ENCODE assay signal across 8 cellular contexts in genomic region chr9:4792054-4792571, GRCh38. TPM values are rescaled to one million over a fixed set of nuclear protein-coding genes. Genes with fewer than 3 reads are reported as not detected.
DNase-seq lines count a peak whose midpoint lies in the region; ATAC-seq, FAIRE-seq and TF ChIP-seq lines count a peak whose summit lies in the region.

No MANE protein-coding gene starts in this region.

- DNase-seq in CD4-positive, alpha-beta memory T cell: no peak
- DNase-seq in IMR-90: no peak
- DNase-seq in K562 (ENCODE audit: extremely low read depth in 1 of 4, low spot score in 3 of 4): peak in 1 of 4 experiments; percentile 37
- no peak for DNase-seq in lower leg skin (ENCODE audit: low spot score in 2 of 2)
- no peak for DNase-seq in upper lobe of right lung
- no peak for DNase-seq in foreskin melanocyte
- no peak for DNase-seq in NCI-H2081 (lab: John Stamatoyannopoulos, UW)

- H3K79me2 ChIP-seq in K562 (ENCODE audit: control insufficient read depth, insufficient read depth, low read length): peaks cover 44% of the 10 kb centered on the region

- H2AK9ac ChIP-seq in IMR-90 (replicated peaks; ENCODE audit: low read depth, low read length, poor library complexity): peak overlapping the region; percentile 49

- H3K27me3 ChIP-seq in CD4-positive, alpha-beta memory T cell (ENCODE audit: insufficient read depth, low read length): no peaks in the 10 kb centered on the region
- H3K27me3 ChIP-seq in IMR-90 (ENCODE audit: control insufficient read depth, insufficient read depth, low read length): no peaks in the 10 kb centered on the region
- H3K27me3 ChIP-seq in K562 (ENCODE audit: control insufficient read depth in 2 of 2, insufficient read depth in 2 of 2, low read length in 2 of 2): no peaks in the 10 kb centered on the region
- no peaks in the 10 kb centered on the region for H3K27me3 ChIP-seq in upper lobe of right lung

- BruUV-seq in IMR-90 (replicated peaks; lab: Mats Ljungman, UMichigan) (no TSS peak), K562 (replicated peaks; lab: Mats Ljungman, UMichigan) (TSS peak; percentile 75)

- H3K4ac ChIP-seq in IMR-90 (ENCODE audit: low read depth, low read length): no peak overlapping the region

- intact Hi-C loops in CD4-positive, alpha-beta memory T cell (cut with micrococcal nuclease): loop anchor here (1.0 to 5.0 kb wide), 9 partner anchors 30 to 1948 kb away; partner anchors contain the start of genes AK3, CDC37L1, JAK2 and PLGRKT
- intact Hi-C loops in IMR-90 (cut with micrococcal nuclease): loop anchor here (1.0 to 10.0 kb wide), 4 partner anchors 40 to 193 kb away; partner anchors contain the start of gene JAK2
- intact Hi-C loops in K562 (cut with micrococcal nuclease): loop anchor here (10.0 kb wide), 1 partner anchor 133 kb away; no protein-coding TSS in a partner anchor
- intact Hi-C loops in lower leg skin (cut with DNase I; ENCODE audit: low total_unique reads): no loop called here
- intact Hi-C loops in upper lobe of right lung (cut with DNase I): no loop called here

- H4K91ac ChIP-seq in IMR-90 (ENCODE audit: insufficient read depth, low read depth, low read length): no peak overlapping the region

- no peak overlapping the region for H2AK5ac ChIP-seq in IMR-90 (ENCODE audit: low read depth, low read length)

- no peak overlapping the region for H2BK20ac ChIP-seq in IMR-90 (ENCODE audit: low read depth, low read length)

- H3K23ac ChIP-seq in IMR-90 (ENCODE audit: low read depth, low read length): peak overlapping the region; percentile 48

- in situ Hi-C loops in IMR-90 (cut with MboI; ENCODE audit: low sequenced_read_pairs): no loop called here
- in situ Hi-C loops in K562 (cut with MboI): no loop called here

- H4K20me1 ChIP-seq in IMR-90 (ENCODE audit: insufficient read depth, low read length): no peaks in the 10 kb centered on the region
- no peaks in the 10 kb centered on the region for H4K20me1 ChIP-seq in K562 (replicated peaks; ENCODE audit: control insufficient read depth, insufficient read depth, low read length)

- H4K8ac ChIP-seq in IMR-90 (ENCODE audit: low read depth in 2 of 2, low read length in 2 of 2): peak overlapping the region in 1 of 2 experiments; percentile 44; a peak in 1 of 4 replicates

- H3K56ac ChIP-seq in IMR-90 (ENCODE audit: extremely low read depth, insufficient read depth, low read length): no peak overlapping the region

- no peak for TF ChIP-seq EP300 in K562 (IDR thresholded peaks at IDR 0.05; ENCODE audit: low read length)

- WGBS in IMR-90 (ENCODE audit: extremely low coverage in 2 of 2, insufficient read length in 1 of 2), 2 experiments: 8% methylated on average over 4 of the region's 23 CpGs; no CpG with 5 or more reads in 1 of the 2 experiments
- WGBS in K562 (ENCODE audit: insufficient coverage, low coverage, missing lambda C conversion rate): under 1% methylated on average over 19 of the region's 23 CpGs
- 2% methylated on average over 22 to 23 of the region's 23 CpGs for whole genome bisulfite sequencing in lower leg skin, 2 donors

- H3K4me3 Mint-ChIP-seq in CD4-positive, alpha-beta memory T cell: peak overlapping the region; percentile 93 to 97 (median 95)

- no peak overlapping the region for H2BK120ac ChIP-seq in IMR-90 (ENCODE audit: low read depth, low read length)

- H3K4me1 ChIP-seq in CD4-positive, alpha-beta memory T cell (ENCODE audit: insufficient read depth, low read length): peaks cover 17% of the 10 kb centered on the region
- H3K4me1 ChIP-seq in IMR-90 (ENCODE audit: control insufficient read depth, insufficient read depth, low read length) (peaks cover 3% of the 10 kb centered on the region; the same call in 1 of the 2 replicates), K562 (replicated peaks in 1 of 2; ENCODE audit: control insufficient read depth in 2 of 2, insufficient read depth in 2 of 2, low read length in 2 of 2) (peaks cover 9 to 10% of the 10 kb centered on the region in 2 experiments; a peak in 4 of 5 replicates), upper lobe of right lung (peaks cover 23% of the 10 kb centered on the region)

- TF ChIP-seq POLR2A in IMR-90 (IDR thresholded peaks at IDR 0.05; ENCODE audit: low read depth, low read length) (no peak; the same call in 1 of the 2 replicates), K562 (conservative IDR thresholded peaks at IDR 0.05) (no peak), lower leg skin (IDR thresholded peaks at IDR 0.05) (no peak)

- peaks cover 0 to 3% of the 10 kb centered on the region in 2 donors for H3K36me3 Mint-ChIP-seq in CD4-positive, alpha-beta memory T cell

- peaks cover 4% of the 10 kb centered on the region; the same call in 1 of the 2 replicates for H3K9me1 ChIP-seq in IMR-90 (ENCODE audit: insufficient read depth, low read length)
- no peaks in the 10 kb centered on the region for H3K9me1 ChIP-seq in K562 (ENCODE audit: control insufficient read depth, insufficient read depth, low read length)

- peaks cover 10 to 30% of the 10 kb centered on the region in 2 experiments for H3K79me1 ChIP-seq in IMR-90 (ENCODE audit: low read depth in 1 of 2, low read length in 2 of 2)

- peak overlapping the region; percentile 49 for H3K27ac ChIP-seq in CD4-positive, alpha-beta memory T cell (ENCODE audit: low read depth, low read length)
- H3K27ac ChIP-seq in IMR-90 (ENCODE audit: insufficient read depth, low read length) (no peak overlapping the region), K562 (ENCODE audit: extremely low read depth, low read depth, low read length) (peak overlapping the region; percentile 50; the same call in 2 of the 3 replicates), upper lobe of right lung (peak overlapping the region; percentile 55)

- peak; percentile 27 for ATAC-seq in GM21515 (IDR thresholded peaks at IDR 0.05; ENCODE audit: unreplicated experiment)
- peak; percentile 47 for ATAC-seq in IMR-90 (ENCODE audit: low read depth)
- peak; percentile 57 for ATAC-seq in K562
- ATAC-seq in upper lobe of right lung: peak; percentile 11

- peak overlapping the region; percentile 84 to 97 (median 90) for H3K27ac Mint-ChIP-seq in CD4-positive, alpha-beta memory T cell

- H3K4me1 Mint-ChIP-seq in CD4-positive, alpha-beta memory T cell: peaks cover 24 to 45% (median 36%) of the 10 kb centered on the region in 4 donors

- H3K9ac ChIP-seq in IMR-90 (ENCODE audit: low read depth, low read length) (peak overlapping the region; percentile 38), K562 (ENCODE audit: insufficient read depth in 1 of 2, low read depth in 2 of 2, low read length in 2 of 2) (peak overlapping the region; percentile 47 to 87; a peak in 2 of 4 replicates)

- H2BK5ac ChIP-seq in IMR-90 (ENCODE audit: low read depth, low read length, poor library complexity, severe bottlenecking): no peak overlapping the region

- H2BK15ac ChIP-seq in IMR-90 (ENCODE audit: low read depth, low read length): no peak overlapping the region

- no peak for TF ChIP-seq CTCF in IMR-90 (conservative IDR thresholded peaks at IDR 0.05; ENCODE audit: low read depth, low read length)
- no peak for TF ChIP-seq CTCF in K562 (IDR thresholded peaks at IDR 0.05 in 2 of 3, conservative IDR thresholded peaks at IDR 0.05 in 1 of 3; ENCODE audit: insufficient read depth in 2 of 3, low read depth in 1 of 3, low read length in 3 of 3)
- no peak for TF ChIP-seq CTCF in lower leg skin (IDR thresholded peaks at IDR 0.05)
- TF ChIP-seq CTCF in upper lobe of right lung (IDR thresholded peaks at IDR 0.05): no peak

- POLR2A ChIA-PET in CD4-positive, alpha-beta memory T cell (lab: Charles Lee; ENCODE audit: partially characterized antibody): interaction anchor here (0.6 to 4.0 kb wide), 20 partner anchors 9 to 1966 kb away, joined by 3 to 42 read pairs (median 4); partner anchors contain the start of genes AK3, CD274, CDC37L1 and JAK2
- POLR2A ChIA-PET in IMR-90 (lab: Charles Lee; ENCODE audit: unreplicated experiment) (interaction anchor here (0.6 kb wide), 1 partner anchor 828 kb away, joined by 3 read pairs; no protein-coding TSS in a partner anchor), K562 (lab: Yijun Ruan, JAX) (interaction anchor here (0.6 to 2.6 kb wide), 5 partner anchors 28 to 275 kb away, joined by 3 to 14 read pairs (median 3); no protein-coding TSS in a partner anchor)

- H3K4me3 ChIP-seq in CD4-positive, alpha-beta memory T cell (ENCODE audit: low read length in 2 of 2): peak overlapping the region; percentile 26 to 88
- H3K4me3 ChIP-seq in IMR-90 (ENCODE audit: insufficient read depth, low read depth, low read length): peak overlapping the region; percentile 86
- H3K4me3 ChIP-seq in K562: peak overlapping the region; percentile 91
- peak overlapping the region; percentile 18 for H3K4me3 ChIP-seq in lower leg skin (ENCODE audit: low read depth, poor library complexity, severe bottlenecking)
- H3K4me3 ChIP-seq in upper lobe of right lung: peak overlapping the region; percentile 91

- dilution Hi-C loops in IMR-90 (cut with HindIII; ENCODE audit: low sequenced_read_pairs, unreplicated experiment): no loop called here

- H3K14ac ChIP-seq in IMR-90 (replicated peaks; ENCODE audit: low read depth, low read length): peak overlapping the region; percentile 39; the same call in 1 of the 2 replicates

- TF ChIP-seq RAD21 in IMR-90 (IDR thresholded peaks at IDR 0.05; ENCODE audit: low read length) (no peak), K562 (CRISPR knock-in tag; conservative IDR thresholded peaks at IDR 0.05 in 1 of 2, IDR thresholded peaks at IDR 0.05 in 1 of 2) (no peak)

- H3K4me2 ChIP-seq in IMR-90 (ENCODE audit: low read depth, low read length) (peak overlapping the region; percentile 93), K562 (ENCODE audit: insufficient read depth, low read length) (peak overlapping the region; percentile 98)

- peak overlapping the region; percentile 97 for H2AFZ ChIP-seq in IMR-90 (replicated peaks; ENCODE audit: low read length, poor library complexity)
- peak overlapping the region; percentile 96 for H2AFZ ChIP-seq in K562 (ENCODE audit: low read depth, low read length)

- H4K5ac ChIP-seq in IMR-90 (ENCODE audit: low read depth, low read length): no peak overlapping the region

- no peaks in the 10 kb centered on the region for H3K36me3 ChIP-seq in CD4-positive, alpha-beta memory T cell (ENCODE audit: insufficient read depth, low read length)
- H3K36me3 ChIP-seq in IMR-90 (ENCODE audit: control insufficient read depth, insufficient read depth, low read length): no peaks in the 10 kb centered on the region
- peaks cover 15% of the 10 kb centered on the region for H3K36me3 ChIP-seq in K562 (ENCODE audit: control insufficient read depth, insufficient read depth, low read length)
- no peaks in the 10 kb centered on the region for H3K36me3 ChIP-seq in upper lobe of right lung

- peak; percentile 23 for FAIRE-seq in K562 (lab: Jason Lieb, UNC)

- peaks cover 0 to 4% of the 10 kb centered on the region in 2 donors for H3K27me3 Mint-ChIP-seq in CD4-positive, alpha-beta memory T cell

- CTCF ChIA-PET in CD4-positive, alpha-beta memory T cell (lab: Charles Lee; ENCODE audit: partially characterized antibody): interaction anchor here (1.0 to 9.8 kb wide), 8 partner anchors 10 to 195 kb away, joined by 3 to 82 read pairs (median 4); no protein-coding TSS in a partner anchor
- CTCF ChIA-PET in IMR-90 (lab: Yijun Ruan, JAX): interaction anchor here (1.0 kb wide), 1 partner anchor 42 kb away, joined by 3 read pairs; no protein-coding TSS in a partner anchor
- CTCF ChIA-PET in K562 (lab: Yijun Ruan, JAX; ENCODE audit: low intra/inter-chr PET ratio): no interaction called here

- H3K9me3 ChIP-seq in CD4-positive, alpha-beta memory T cell (ENCODE audit: control insufficient read depth in 1 of 2, low read length in 2 of 2): no peaks in the 10 kb centered on the region
- no peaks in the 10 kb centered on the region for H3K9me3 ChIP-seq in IMR-90 (ENCODE audit: control insufficient read depth, insufficient read depth, low read length)
- peaks cover 6% of the 10 kb centered on the region; the same call in 1 of the 2 replicates for H3K9me3 ChIP-seq in K562 (replicated peaks; ENCODE audit: control insufficient read depth, insufficient read depth, low read depth, low read length)
- H3K9me3 ChIP-seq in upper lobe of right lung: no peaks in the 10 kb centered on the region

- H3K9me3 Mint-ChIP-seq in CD4-positive, alpha-beta memory T cell: no peaks in the 10 kb centered on the region

- H3K18ac ChIP-seq in IMR-90 (ENCODE audit: low read depth, low read length): no peak overlapping the region

RNA-seq across cellular contexts. Expression of gene RCL1, which starts 0.6 kb away (rescaled TPM):
- 10 to 100 TPM; 15.2 to 17.8 TPM for total RNA-seq in CD4-positive, alpha-beta memory T cell
- polyA plus RNA-seq in CD4-positive, alpha-beta memory T cell: 10 to 100 TPM; 15.5 to 21.1 TPM
- total RNA-seq in IMR-90 (2012; rRNA removed) (13.8 and 14.7 TPM in 2 replicates), K562 (2014; rRNA removed) (47.4 and 53.9 TPM in 2 replicates), K562 (2014; rRNA removed; fragmentation: Illumina TruSeq; extraction: Trizol) (35.7 and 37.7 TPM in 2 replicates), K562 (2015; rRNA removed; fragmentation: Illumina TruSeq; extraction: Trizol) (38.2 and 38.6 TPM in 2 replicates), K562 (2021) (46.4 and 47.5 TPM in 2 replicates), lower leg skin (10 to 100 TPM; 30.8 to 54.8 (median 38.4) TPM), upper lobe of right lung (19.6 TPM)
- polyA plus RNA-seq in IMR-90 (2012; rRNA removed) (11.4 and 12.3 TPM in 2 replicates), K562 (2011; rRNA removed) (24.0 and 40.9 TPM in 2 replicates), K562 (2014; fragmentation: Illumina TruSeq; extraction: Trizol) (61.6 and 67.7 TPM in 2 replicates), K562 (2014; fragmentation: Nextera tagmentation; extraction: Ambion mirVana) (10 to 100 TPM; 36.9 to 46.1 TPM), K562 (2014; rRNA removed) (34.3 and 37.4 TPM in 2 replicates)
- 5.9 and 6.8 TPM in 2 replicates for polyA plus RNA-seq in IMR-90 (2012; cell fraction: cytosol; rRNA removed)
- 5.6 and 7.6 TPM in 2 replicates for polyA plus RNA-seq in IMR-90 (2012; cell fraction: nucleus; rRNA removed; ENCODE audit: low replicate concordance)
- total RNA-seq in K562 (2011; cell fraction: chromatin; rRNA removed; ENCODE audit: low replicate concordance): 60.6 and 89.3 TPM in 2 replicates
- 32.9 and 33.2 TPM in 2 replicates for total RNA-seq in K562 (2011; cell fraction: nucleolus; rRNA removed)
- 50.7 and 56.7 TPM in 2 replicates for total RNA-seq in K562 (2011; cell fraction: nucleoplasm; rRNA removed)
- 32.2 and 52.1 TPM in 2 replicates for polyA plus RNA-seq in K562 (2011; cell fraction: cytosol; rRNA removed)
- 45.1 and 54.2 TPM in 2 replicates for polyA plus RNA-seq in K562 (2011; cell fraction: nucleus; rRNA removed)
- polyA plus RNA-seq in K562 (2012): 32.1 and 45.8 TPM in 2 replicates
- 37.0 and 57.9 TPM in 2 replicates for polyA minus RNA-seq in K562 (2011; rRNA and poly(A)+ RNA removed)
- 28.0 and 32.1 TPM in 2 replicates for polyA minus RNA-seq in K562 (2011; cell fraction: cytosol; rRNA and poly(A)+ RNA removed)
- polyA minus RNA-seq in K562 (2011; cell fraction: nucleus; rRNA and poly(A)+ RNA removed): 52.6 and 116 TPM in 2 replicates

RNA-seq across cellular contexts. Expression of gene AK3, which starts 51.1 kb away (rescaled TPM):
- total RNA-seq in CD4-positive, alpha-beta memory T cell: 10 to 100 TPM; 23.1 to 25.2 TPM
- polyA plus RNA-seq in CD4-positive, alpha-beta memory T cell: 10 to 100 TPM; 28.3 to 47.9 TPM
- total RNA-seq in IMR-90 (2012; rRNA removed) (24.7 and 33.3 TPM in 2 replicates), K562 (2014; rRNA removed) (78.6 and 148 TPM in 2 replicates), K562 (2014; rRNA removed; fragmentation: Illumina TruSeq; extraction: Trizol) (44.7 and 55.0 TPM in 2 replicates), K562 (2015; rRNA removed; fragmentation: Illumina TruSeq; extraction: Trizol) (34.2 and 40.5 TPM in 2 replicates), K562 (2021) (35.6 and 36.9 TPM in 2 replicates), lower leg skin (100 to 1,000 TPM in 1 of 4 donors, 10 to 100 TPM in 3; 81.3 to 102 (median 92.9) TPM), upper lobe of right lung (44.2 TPM)
- polyA plus RNA-seq in IMR-90 (2012; rRNA removed) (20.2 and 26.2 TPM in 2 replicates), K562 (2011; rRNA removed) (33.6 and 47.4 TPM in 2 replicates), K562 (2014; fragmentation: Illumina TruSeq; extraction: Trizol) (43.2 and 49.7 TPM in 2 replicates), K562 (2014; fragmentation: Nextera tagmentation; extraction: Ambion mirVana) (10 to 100 TPM; 12.2 to 16.0 TPM), K562 (2014; rRNA removed) (39.7 and 41.8 TPM in 2 replicates)
- polyA plus RNA-seq in IMR-90 (2012; cell fraction: cytosol; rRNA removed): 4.7 and 9.4 TPM in 2 replicates
- 3.7 and 17.3 TPM in 2 replicates for polyA plus RNA-seq in IMR-90 (2012; cell fraction: nucleus; rRNA removed; ENCODE audit: low replicate concordance)
- 12.2 and 41.1 TPM in 2 replicates for total RNA-seq in K562 (2011; cell fraction: chromatin; rRNA removed; ENCODE audit: low replicate concordance)
- 15.2 and 20.9 TPM in 2 replicates for total RNA-seq in K562 (2011; cell fraction: nucleolus; rRNA removed)
- 14.7 and 28.6 TPM in 2 replicates for total RNA-seq in K562 (2011; cell fraction: nucleoplasm; rRNA removed)
- 12.4 and 15.0 TPM in 2 replicates for polyA plus RNA-seq in K562 (2011; cell fraction: cytosol; rRNA removed)
- 24.0 and 31.9 TPM in 2 replicates for polyA plus RNA-seq in K562 (2011; cell fraction: nucleus; rRNA removed)
- 29.8 and 35.5 TPM in 2 replicates for polyA plus RNA-seq in K562 (2012)
- polyA minus RNA-seq in K562 (2011; rRNA and poly(A)+ RNA removed): 20.3 and 22.8 TPM in 2 replicates
- polyA minus RNA-seq in K562 (2011; cell fraction: cytosol; rRNA and poly(A)+ RNA removed): 18.7 and 28.2 TPM in 2 replicates
- polyA minus RNA-seq in K562 (2011; cell fraction: nucleus; rRNA and poly(A)+ RNA removed): 30.8 and 33.7 TPM in 2 replicates

Comparison
In these comparisons a context has a peak if more than half of its experiments do, and no peak if none do; other contexts are left out.
1. H3K4me3 ChIP-seq: peak in every context shown above with its lines; median percentile 91 in K562; 91 in upper lobe of right lung; 86 in IMR-90; 57 in CD4-positive, alpha-beta memory T cell; 18 in lower leg skin.
2. intact Hi-C loops: an anchor here in CD4-positive, alpha-beta memory T cell (1.0 to 5.0 kb wide), IMR-90 (1.0 to 10.0 kb wide) and K562 (10.0 kb wide); none called in lower leg skin and upper lobe of right lung.